21 cellular contexts compared by ENCODE assay signal in the genomic region with DNA sequence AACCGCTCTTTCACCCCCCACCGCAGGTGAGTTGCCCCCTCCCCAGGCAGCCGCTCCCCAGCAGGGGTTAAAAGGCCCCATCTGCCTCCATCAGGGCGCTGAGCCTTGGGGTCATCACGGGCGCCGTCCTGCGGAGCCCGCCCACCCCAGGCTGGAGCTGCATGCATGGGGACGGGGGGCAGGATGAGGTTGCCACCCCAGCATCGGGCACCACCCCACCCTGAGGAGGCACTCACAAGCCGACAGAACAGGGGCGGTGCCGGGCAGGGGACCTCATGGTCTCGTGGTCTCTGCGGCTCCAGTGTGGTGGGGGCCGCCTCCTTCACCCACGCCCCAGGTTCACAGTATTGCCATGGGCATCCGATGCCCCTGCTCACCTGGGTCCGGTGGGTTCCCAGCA. TPM values are rescaled to one million over a fixed set of nuclear protein-coding genes. Genes with fewer than 3 reads are reported as not detected.
"Had no signal": no experiment of that assay in that cellular context is flagged by ENCODE, and none has a peak within 500 bp of the region (broad histone marks: within the 10 kb centered on the region; RNA-seq: fewer than 3 reads in every experiment).

No MANE protein-coding gene starts in this region.

- H3K9ac ChIP-seq: SK-N-SH had no signal

- H3K36me3 Mint-ChIP-seq: IgD-negative memory B cell had no signal

- H3K4me2 ChIP-seq: SK-N-SH had no signal

- H3K27ac Mint-ChIP-seq: IgD-negative memory B cell had no signal

- H3K27ac ChIP-seq: HL-60 had no signal

- DNase-seq: KBM-7, NCI-H1092, NCI-H1105 treated with DMSO at 0.1 percent for 48 hours, NCI-H1417 treated with DMSO at 0.1 percent for 48 hours, NCI-H146, NCI-H1694 treated with DMSO at 0.1 percent for 48 hours, NCI-H2029, NCI-H2081 treated with DMSO at 0.1 percent for 48 hours, NCI-H2171, NCI-H226, NCI-H446, NCI-H510A, NCI-H524 treated with DMSO at 0.1 percent for 48 hours, NCI-H69, NCI-H774, RPMI8226, SHP77, SK-N-SH, SW 1271 had no signal

- H3K9me3 ChIP-seq: SK-N-SH had no signal

RNA-seq across cellular contexts. Expression of gene PTGES, which starts 16.5 kb away (rescaled TPM):
- polyA plus RNA-seq: IgD-negative memory B cell had no signal
